ENCODE assay signal across 8 cellular contexts in the genomic region with DNA sequence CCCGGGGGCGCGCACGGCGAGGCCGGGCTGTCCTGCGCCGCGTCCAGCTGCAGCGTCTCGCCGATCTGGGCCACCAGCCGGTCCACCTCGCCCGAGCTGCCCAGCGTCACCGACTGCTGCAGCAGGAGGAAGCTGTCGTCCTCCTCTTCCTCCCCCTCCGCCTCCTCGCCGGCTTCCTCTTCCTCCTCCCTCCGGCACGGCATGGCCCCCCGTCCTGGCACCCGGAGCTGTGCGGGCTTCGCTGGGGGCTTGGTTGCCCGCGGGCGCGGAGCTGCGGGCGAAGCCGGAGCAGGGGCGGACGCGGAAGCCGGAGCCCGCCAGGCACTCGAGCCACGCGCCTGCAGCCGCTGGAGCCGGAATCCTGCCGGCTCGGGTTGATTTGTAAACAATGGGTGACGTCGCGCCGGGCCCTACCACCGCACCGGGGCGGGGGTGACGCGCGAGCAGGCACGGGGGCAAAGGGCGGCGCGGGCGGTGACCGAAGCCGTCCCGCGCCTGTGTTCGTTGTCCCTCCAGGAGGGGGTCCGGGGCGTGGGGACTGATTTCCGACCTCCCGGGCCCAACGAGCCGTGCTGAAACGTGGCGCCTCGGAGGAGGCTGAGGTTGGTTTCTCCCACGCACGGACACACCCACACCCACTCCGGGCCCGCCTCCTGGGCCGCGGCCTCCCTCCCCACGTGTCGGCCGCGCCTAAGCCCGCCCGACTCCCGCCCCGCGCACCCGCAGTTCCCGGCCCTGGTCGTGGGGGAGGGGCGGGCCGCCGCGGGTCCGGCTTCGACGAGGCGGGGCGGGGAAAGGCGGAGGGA. TPM values are rescaled to one million over a fixed set of nuclear protein-coding genes. Genes with fewer than 3 reads are reported as not detected.
A peak's percentile ranks its signal among the peaks of the same experiment; 100 is the strongest.
DNase-seq lines count a peak whose midpoint lies in the region; ATAC-seq and TF ChIP-seq lines count a peak whose summit lies in the region.

A gene with protein sequence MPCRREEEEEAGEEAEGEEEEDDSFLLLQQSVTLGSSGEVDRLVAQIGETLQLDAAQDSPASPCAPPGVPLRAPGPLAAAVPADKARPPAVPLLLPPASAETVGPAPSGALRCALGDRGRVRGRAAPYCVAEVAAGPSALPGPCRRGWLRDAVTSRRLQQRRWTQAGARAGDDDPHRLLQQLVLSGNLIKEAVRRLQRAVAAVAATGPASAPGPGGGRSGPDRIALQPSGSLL (minus strand): TSS at position 360 of the 806 bp plus-strand sequence. CDS start 157 bp downstream, at position 203.

- H3K9ac ChIP-seq in neural progenitor cell = peak within 1 kb of the TSS; percentile 77

- peaks cover 29% of the 10 kb centered on the region for H3K27me3 Mint-ChIP-seq in neural progenitor cell (ENCODE audit: insufficient read depth, low read depth)

- peaks cover 54% of the 10 kb centered on the region for H4K20me1 ChIP-seq in neural progenitor cell (ENCODE audit: low read depth)

- H3F3A ChIP-seq in neural progenitor cell (ENCODE audit: low read depth) = peaks cover 62% of the 10 kb centered on the region

- H3K79me2 ChIP-seq in neural progenitor cell (ENCODE audit: low read depth) = peaks cover 46% of the 10 kb centered on the region

- peak; percentile 78 for ATAC-seq in GM21825 (IDR thresholded peaks at IDR 0.05; ENCODE audit: unreplicated experiment)

- intact Hi-C loops in stomach (cut with DNase I; ENCODE audit: low total_unique reads) = no loop called here

- H3K4me2 ChIP-seq in neural progenitor cell = peak within 1 kb of the TSS; percentile 98

- H2AFZ ChIP-seq in neural progenitor cell (replicated peaks) = peak within 1 kb of the TSS; percentile 86

- peaks cover 44% of the 10 kb centered on the region for H3K4me1 Mint-ChIP-seq in neural progenitor cell

- TF ChIP-seq EP300 in stomach (IDR thresholded peaks at IDR 0.05) = peak; percentile 44

- WGBS in stomach, 5 donors = 0 to 1% (median 1%) methylated on average over 16 to 103 of the region's 103 CpGs

- H3K27me3 ChIP-seq in neural progenitor cell (no peaks in the 10 kb centered on the region), stomach (no peaks in the 10 kb centered on the region)

- no peaks in the 10 kb centered on the region for H3K9me3 Mint-ChIP-seq in neural progenitor cell

- no peaks in the 10 kb centered on the region for H3K9me3 ChIP-seq in KOPT-K1 (ENCODE audit: insufficient read depth, low read length, poor library complexity, severe bottlenecking)
- H3K9me3 ChIP-seq in neural progenitor cell (ENCODE audit: low read depth) = no peaks in the 10 kb centered on the region
- H3K9me3 ChIP-seq in stomach = no peaks in the 10 kb centered on the region

- H3K4me3 ChIP-seq in foreskin fibroblast (ENCODE audit: low read depth in 1 of 2, low read length in 2 of 2) = peak within 1 kb of the TSS; percentile 56 to 71
- peak within 1 kb of the TSS; percentile 70 for H3K4me3 ChIP-seq in neural progenitor cell
- H3K4me3 ChIP-seq in stomach = peak within 1 kb of the TSS; percentile 79 to 89 (median 84)

- peak in 1 of 4 donors; percentile 60 for TF ChIP-seq POLR2A in stomach (IDR thresholded peaks at IDR 0.05)

- DNase-seq in EH (ENCODE audit: low read depth) (peak; percentile 90), SIG-M5 (lab: John Stamatoyannopoulos, UW) (peak; percentile 23), foreskin fibroblast (peak; percentile 92 to 97), neural progenitor cell (ENCODE audit: low spot score) (peak; percentile 95), stomach (peak; percentile 93)
- DNase-seq in activated gamma-delta T cell treated with anti-CD3 and anti-CD28 coated beads, Interleukin-2, amount 50 U/mL, for 16 hours (ENCODE audit: low read depth) = peak; percentile 75

- H3K27ac ChIP-seq in KOPT-K1 (ENCODE audit: low read depth, low read length, poor library complexity, severe bottlenecking) = peak within 1 kb of the TSS; percentile 88
- peak within 1 kb of the TSS; percentile 94 for H3K27ac ChIP-seq in neural progenitor cell
- H3K27ac ChIP-seq in stomach = peak within 1 kb of the TSS; percentile 93 to 99 (median 97)

- TF ChIP-seq CTCF in foreskin fibroblast (IDR thresholded peaks at IDR 0.05; ENCODE audit: low read depth, low read length) (no peak), neural progenitor cell (IDR thresholded peaks at IDR 0.05) (no peak), stomach (IDR thresholded peaks at IDR 0.05) (no peak)

- H3K36me3 ChIP-seq in KOPT-K1 (ENCODE audit: insufficient read depth, low read length) (0 out of 2 replicates have a peak, but pooled peaks cover 1% of the 10 kb centered on the region), neural progenitor cell (no peaks in the 10 kb centered on the region), stomach (peaks cover 0 to 10% (median 6%) of the 10 kb centered on the region in 4 donors)

- H3K36me3 Mint-ChIP-seq in neural progenitor cell = peaks cover 3% of the 10 kb centered on the region

- H3K27ac Mint-ChIP-seq in neural progenitor cell = peak within 1 kb of the TSS; percentile 4

- H3K4me1 ChIP-seq in neural progenitor cell = peaks cover 45% of the 10 kb centered on the region
- peaks cover 40 to 69% (median 65%) of the 10 kb centered on the region in 4 donors for H3K4me1 ChIP-seq in stomach

- H3K4me3 Mint-ChIP-seq in neural progenitor cell = peak within 1 kb of the TSS; percentile 90

RNA-seq across cellular contexts. Expression of the gene that starts here (rescaled TPM):
- total RNA-seq in neural progenitor cell (ENCODE audit: low replicate concordance) (14.9 and 27.4 TPM in 2 replicates), stomach (100 to 1,000 TPM in 1 of 5 donors, 10 to 100 TPM in 3, 1 to 10 TPM in 1; 6.4 to 213 (median 21.3) TPM)
- 10 to 100 TPM in 2 of 3 donors, 1 to 10 TPM in 1; 8.8 to 18.3 (median 10.4) TPM for polyA plus RNA-seq in stomach

Comparison
In these comparisons a context has a peak if more than half of its experiments do, and no peak if none do; other contexts are left out.
1. Peak in every context shown above with its lines: DNase-seq, ATAC-seq, H3K4me3 ChIP-seq and H3K27ac ChIP-seq.
2. DNase-seq: peak in every context shown above with its lines; median percentile 95 in neural progenitor cell; 94 in foreskin fibroblast; 93 in stomach; 90 in EH; 75 in activated gamma-delta T cell treated with anti-CD3 and anti-CD28 coated beads, Interleukin-2, amount 50 U/mL, for 16 hours; 23 in SIG-M5.